33 cellular contexts compared by ENCODE assay signal in genomic region chr12:29225834-29226233, GRCh38.
"Had no signal": no experiment of that assay in that cellular context is flagged by ENCODE, and none has a peak within 500 bp of the region (broad histone marks: within the 10 kb centered on the region; RNA-seq: fewer than 3 reads in every experiment).

No MANE protein-coding gene starts in this region.

- H3K27me3 Mint-ChIP-seq: activated B cell treated with CpG ODN at 0.5 μM for 24 hours; activated CD4-positive, alpha-beta memory T cell treated with anti-CD3 and anti-CD28 coated beads for 36 hours had no signal

- H3K27me3 ChIP-seq: brain microvascular endothelial cell, Peyer's patch had no signal

- H3K4me1 Mint-ChIP-seq: activated B cell treated with CpG ODN at 0.5 μM for 24 hours had no signal

- H3K4me3 Mint-ChIP-seq: activated B cell treated with CpG ODN at 0.5 μM for 24 hours; activated CD4-positive, alpha-beta memory T cell treated with anti-CD3 and anti-CD28 coated beads for 36 hours; activated naive CD4-positive, alpha-beta T cell treated with anti-CD3 and anti-CD28 coated beads for 36 hours; activated T-cell treated with anti-CD3 and anti-CD28 coated beads, Interleukin-2, amount 50 U/mL, for 4 hours; activated T-helper 1 cell treated with anti-CD3 and anti-CD28 coated beads, Interleukin-12 subunit alpha, Interleukin-12 subunit beta, Interleukin-2, Interleukin-4 antibody, amounts not matched to agents 30 ng/mL and 10 ng/mL and 1 ng/mL, durations not matched to agents 14 hours and 24 hours and 36 hours had no signal

- H3K27ac ChIP-seq: brain microvascular endothelial cell, Peyer's patch, RWPE1, VCaP had no signal

- H3K4me3 ChIP-seq: Peyer's patch had no signal

- H3K36me3 Mint-ChIP-seq: activated CD4-positive, alpha-beta memory T cell treated with anti-CD3 and anti-CD28 coated beads for 36 hours had no signal

- H3K27ac Mint-ChIP-seq: activated B cell treated with CpG ODN at 0.5 μM for 24 hours; activated CD4-positive, alpha-beta memory T cell treated with anti-CD3 and anti-CD28 coated beads for 36 hours; activated naive CD4-positive, alpha-beta T cell treated with anti-CD3 and anti-CD28 coated beads for 36 hours; activated naive CD4-positive, alpha-beta T cell treated with anti-CD3 and anti-CD28 coated beads, Interleukin-2, amount 50 U/mL, for 72 hours; activated T-helper 1 cell treated with anti-CD3 and anti-CD28 coated beads, Interleukin-12 subunit alpha, Interleukin-12 subunit beta, Interleukin-2, Interleukin-4 antibody, amounts not matched to agents 30 ng/mL and 10 ng/mL and 1 ng/mL, durations not matched to agents 14 hours and 24 hours and 36 hours had no signal

- H3K4me1 ChIP-seq: Peyer's patch had no signal

- H3K9me3 ChIP-seq: Peyer's patch had no signal

- ATAC-seq: activated naive CD4-positive, alpha-beta T cell treated with anti-CD3 and anti-CD28 coated beads, Interleukin-2, amount 50 U/mL, for 72 hours; activated T-cell treated with anti-CD3 and anti-CD28 coated beads, Interleukin-2, amount 50 U/mL, for 4 hours; Right ventricle myocardium inferior had no signal

- DNase-seq: activated B cell treated with CpG ODN at 0.5 μM for 24 hours; activated CD4-positive, alpha-beta memory T cell treated with anti-CD3 and anti-CD28 coated beads for 36 hours; activated CD4-positive, alpha-beta T cell treated with anti-CD3 and anti-CD28 coated beads for 4 hours; activated CD4-positive, alpha-beta T cell treated with anti-CD3 and anti-CD28 coated beads, Interleukin-2, amount 50 U/mL, for 1 hour; activated CD4-positive, CD25-positive, alpha-beta regulatory T cell treated with anti-CD3 and anti-CD28 coated beads, Interleukin-2, amount 50 U/mL, for 72 hours; activated CD8-positive, alpha-beta memory T cell treated with anti-CD3 and anti-CD28 coated beads, Interleukin-2, amount 50 U/mL, for 4 hours; activated gamma-delta T cell treated with Interleukin-2 at 50 U/mL for 16 hours; activated naive CD4-positive, alpha-beta T cell treated with anti-CD3 and anti-CD28 coated beads for 36 hours; activated T-cell treated with anti-CD3 and anti-CD28 coated beads for 4 hours; activated T-cell treated with anti-CD3 and anti-CD28 coated beads, Interleukin-2, amount 50 U/mL, for 4 hours; aorta; brain microvascular endothelial cell; central memory CD4-positive, alpha-beta T cell; Kasumi-1; KG1; MM.1S; MV-4-11; NCI-H1092; NCI-H1436 treated with DMSO at 0.1 percent for 48 hours; NCI-H1694 treated with DMSO at 0.1 percent for 48 hours; NCI-H2029; NCI-H345; NCI-H524 treated with DMSO at 0.1 percent for 48 hours; Peyer's patch; SW 1271; T-helper 1 cell; T-helper 2 cell; T-helper 9 cell had no signal

- H3K9me3 Mint-ChIP-seq: activated CD4-positive, alpha-beta memory T cell treated with anti-CD3 and anti-CD28 coated beads for 36 hours; activated T-helper 1 cell treated with anti-CD3 and anti-CD28 coated beads, Interleukin-12 subunit alpha, Interleukin-12 subunit beta, Interleukin-2, Interleukin-4 antibody, amounts not matched to agents 30 ng/mL and 10 ng/mL and 1 ng/mL, durations not matched to agents 14 hours and 24 hours and 36 hours had no signal

- H3K36me3 ChIP-seq: brain microvascular endothelial cell, Peyer's patch had no signal
